ENCODE assay signal across 1 cellular context in genomic region chr11:619625-620050, GRCh38.
TF ChIP-seq lines count a peak whose summit lies in the region.

No MANE protein-coding gene starts in this region.

TF ChIP-seq in K562, 482 proteins besides CTCF, POLR2A, EP300 and RAD21:
- TF ChIP-seq FOXM1 (IDR thresholded peaks at IDR 0.05; ENCODE audit: low read depth), result no peak
- no peak for TF ChIP-seq FOXM1 (CRISPR knock-in tag; IDR thresholded peaks at IDR 0.05; ENCODE audit: low read depth)
- TF ChIP-seq ZBTB33 (CRISPR knock-in tag; IDR thresholded peaks at IDR 0.05), result 0 out of 2 replicates have a peak, but pooled peaks have one; percentile 24
- no peak for TF ChIP-seq SMC3 (conservative IDR thresholded peaks at IDR 0.05; ENCODE audit: insufficient read depth, low read depth, low read length)
